Comparison of ENCODE assay signal across 12 cellular contexts in genomic region chr5:135227064-135228022, GRCh38.
"Had no signal": no experiment of that assay in that cellular context is flagged by ENCODE, and none has a peak within 500 bp of the region (broad histone marks: within the 10 kb centered on the region; RNA-seq: fewer than 3 reads in every experiment).

No MANE protein-coding gene starts in this region.

- H3K27ac ChIP-seq: brain microvascular endothelial cell, foreskin keratinocyte, parathyroid adenoma had no signal

- FAIRE-seq: small intestine had no signal

- ATAC-seq: foreskin keratinocyte; stimulated activated naive CD8-positive, alpha-beta T cell treated with anti-CD3 and anti-CD28 coated beads, Interleukin-15, amount 100 ng/mL, for 72 hours had no signal

- H3K27me3 ChIP-seq: brain microvascular endothelial cell had no signal

- H3K4me1 ChIP-seq: parathyroid adenoma had no signal

- H3K36me3 ChIP-seq: brain microvascular endothelial cell had no signal

- H3K9ac ChIP-seq: parathyroid adenoma had no signal

- DNase-seq: activated CD4-positive, alpha-beta T cell treated with anti-CD3 and anti-CD28 coated beads, Interleukin-2, amount 10 ng/mL, durations not matched to agents 24 days and 14 days; activated CD4-positive, CD25-positive, alpha-beta regulatory T cell; activated CD8-positive, alpha-beta memory T cell treated with anti-CD3 and anti-CD28 coated beads for 24 hours; anterior cingulate cortex; brain microvascular endothelial cell; cerebellar nuclear complex; effector memory CD4-positive, alpha-beta T cell; foreskin keratinocyte; immature natural killer cell; small intestine; stimulated activated naive CD8-positive, alpha-beta T cell treated with anti-CD3 and anti-CD28 coated beads, Interleukin-15, amount 100 ng/mL, for 72 hours had no signal

- H2AFZ ChIP-seq: parathyroid adenoma had no signal

- H3K79me2 ChIP-seq: parathyroid adenoma had no signal
